Comparison of ENCODE assay signal across 1 cellular context in the genomic region with DNA sequence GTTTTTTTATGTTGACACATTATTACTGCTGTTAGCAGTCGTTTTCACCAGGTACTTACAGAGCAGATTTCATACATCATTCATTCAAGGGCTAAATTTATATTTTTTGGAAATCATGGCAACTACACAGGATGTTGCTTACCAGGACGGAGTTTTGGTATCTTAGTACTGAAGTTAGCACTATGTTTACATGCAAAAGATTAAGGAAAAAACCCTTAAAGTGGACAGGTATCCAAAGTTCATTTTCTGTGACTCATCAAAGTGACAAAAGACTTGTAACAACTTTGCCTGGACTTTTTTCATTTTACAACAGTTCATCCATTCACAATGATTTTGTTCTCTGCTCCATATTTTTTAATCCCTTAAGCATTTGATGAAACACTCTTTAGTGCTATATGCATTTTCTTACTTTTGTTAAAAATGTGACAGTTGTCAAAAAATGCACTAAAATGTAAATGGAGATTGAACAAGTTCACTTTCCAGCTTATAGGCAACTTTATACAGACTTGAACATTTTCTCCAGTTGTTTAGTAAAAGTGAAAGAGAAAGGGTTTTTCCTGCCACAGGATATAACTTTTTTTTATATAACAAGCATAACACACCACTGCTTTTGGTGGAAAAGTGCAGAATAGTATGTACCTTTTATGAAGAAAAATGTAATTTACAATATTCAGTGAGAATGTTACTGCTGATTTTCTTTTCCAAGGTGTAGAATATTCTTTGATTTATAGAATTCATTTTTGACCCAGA.
TF ChIP-seq lines count a peak whose summit lies in the region.

No MANE protein-coding gene starts in this region.

TF ChIP-seq in HCT116, 20 proteins besides CTCF, POLR2A, EP300 and RAD21 (continued from another document):
- TF ChIP-seq, protein P1, sequence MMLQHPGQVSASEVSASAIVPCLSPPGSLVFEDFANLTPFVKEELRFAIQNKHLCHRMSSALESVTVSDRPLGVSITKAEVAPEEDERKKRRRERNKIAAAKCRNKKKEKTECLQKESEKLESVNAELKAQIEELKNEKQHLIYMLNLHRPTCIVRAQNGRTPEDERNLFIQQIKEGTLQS (IDR thresholded peaks at IDR 0.05), result no peak
- TF ChIP-seq ZFX (IDR thresholded peaks at IDR 0.05) (no peak), SIN3A (IDR thresholded peaks at IDR 0.05; ENCODE audit: low read depth) (no peak), JUND (IDR thresholded peaks at IDR 0.05) (no peak)
- TF ChIP-seq, protein P2, sequence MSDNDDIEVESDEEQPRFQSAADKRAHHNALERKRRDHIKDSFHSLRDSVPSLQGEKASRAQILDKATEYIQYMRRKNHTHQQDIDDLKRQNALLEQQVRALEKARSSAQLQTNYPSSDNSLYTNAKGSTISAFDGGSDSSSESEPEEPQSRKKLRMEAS (IDR thresholded peaks at IDR 0.05), result no peak
